In the genomic region with DNA sequence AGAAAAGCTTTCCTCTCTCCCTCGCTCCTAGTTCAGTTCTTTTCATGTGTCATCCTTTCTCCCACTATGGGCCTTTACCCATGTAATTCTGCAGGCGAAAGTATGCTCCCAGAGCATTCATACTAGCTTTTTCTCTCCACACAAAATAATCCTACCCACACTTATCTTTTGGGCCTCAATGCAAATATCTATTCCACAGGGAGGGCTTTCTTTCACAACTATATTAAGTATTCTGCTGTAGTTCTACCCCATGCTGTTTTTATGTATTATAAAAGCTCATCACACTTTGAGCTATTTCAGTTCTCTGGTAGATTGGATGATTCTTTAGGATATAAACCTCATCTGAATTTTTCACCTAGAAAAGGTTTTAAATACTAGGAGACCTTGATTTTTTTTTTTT, we compare ENCODE assay signal across 9 cellular contexts.
"Had no signal": no experiment of that assay in that cellular context is flagged by ENCODE, and none has a peak within 500 bp of the region (broad histone marks: within the 10 kb centered on the region; RNA-seq: fewer than 3 reads in every experiment).

No MANE protein-coding gene starts in this region.

- H3K9ac ChIP-seq: GM23248 had no signal

- H3K36me3 ChIP-seq: HAP-1 had no signal

- DNase-seq: GM23248, GOT3, H7, H9, HCEC 1CT, HFFc6 had no signal

- ATAC-seq: GM23338, HCT116 had no signal

- H3K4me3 ChIP-seq: GM23248, GM23338, HAP-1 had no signal

- H3K9me3 ChIP-seq: HAP-1 had no signal

- H3K4me1 ChIP-seq: HAP-1 had no signal

- H3K27ac ChIP-seq: GM23248 had no signal
